12 cellular contexts compared by ENCODE assay signal in the genomic region with DNA sequence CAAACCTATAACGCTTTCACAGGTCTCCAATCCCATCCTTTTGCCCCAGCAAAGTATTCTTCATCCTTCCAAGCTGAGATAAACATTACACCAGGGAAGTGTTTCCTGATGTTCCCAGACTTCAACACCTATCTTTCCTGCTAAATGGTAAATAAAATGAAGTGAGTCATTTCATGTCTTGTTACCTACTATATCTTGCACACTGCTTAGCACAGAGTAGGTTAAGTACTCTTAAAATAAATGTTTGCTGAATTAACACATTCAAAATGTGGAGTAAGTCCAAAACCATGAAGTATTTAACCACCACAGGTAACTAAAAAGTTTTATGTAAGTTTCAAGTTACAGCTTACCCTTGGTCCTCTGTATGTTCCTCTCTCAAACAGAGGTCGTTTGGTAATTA. TPM values are rescaled to one million over a fixed set of nuclear protein-coding genes. Genes with fewer than 3 reads are reported as not detected.
DNase-seq lines count a peak whose midpoint lies in the region; ATAC-seq and TF ChIP-seq lines count a peak whose summit lies in the region.
"Had no signal": no experiment of that assay in that cellular context is flagged by ENCODE, and none has a peak within 500 bp of the region (broad histone marks: within the 10 kb centered on the region; RNA-seq: fewer than 3 reads in every experiment).

No MANE protein-coding gene starts in this region.

- DNase-seq in GM23338 (ENCODE audit: low spot score) (no peak), PC-3 (no peak), endodermal cell (no peak), psoas muscle (no peak)
- DNase-seq: activated CD4-positive, alpha-beta T cell treated with anti-CD3 and anti-CD28 coated beads, Interleukin-2, amount 50 U/mL, for 4 hours; body of pancreas; NCI-H146 had no signal

- no peak for ATAC-seq in GM23338
- peak; percentile 4; the same call in 1 of the 2 replicates for ATAC-seq in PC-3
- ATAC-seq in psoas muscle: no peak
- ATAC-seq in HG02973 (IDR thresholded peaks at IDR 0.05; ENCODE audit: unreplicated experiment): no peak
- no peak for ATAC-seq in GM18909 (IDR thresholded peaks at IDR 0.05; ENCODE audit: poor library complexity, unreplicated experiment)
- ATAC-seq in HG02870 (IDR thresholded peaks at IDR 0.05; ENCODE audit: unreplicated experiment): no peak
- ATAC-seq: body of pancreas, gastroesophageal sphincter had no signal

- H3K9me2 ChIP-seq in GM23338 (ENCODE audit: insufficient read depth) (no peaks in the 10 kb centered on the region), PC-3 (replicated peaks; ENCODE audit: low read length) (no peaks in the 10 kb centered on the region)

- H3K9me3 ChIP-seq in PC-3 (ENCODE audit: low read length): no peaks in the 10 kb centered on the region
- H3K9me3 ChIP-seq in endodermal cell (ENCODE audit: control insufficient read depth, low read length): no peaks in the 10 kb centered on the region
- no peaks in the 10 kb centered on the region for H3K9me3 ChIP-seq in psoas muscle
- H3K9me3 ChIP-seq: body of pancreas, gastroesophageal sphincter, suprapubic skin had no signal

- peaks cover 90% of the 10 kb centered on the region for H3K79me2 ChIP-seq in GM23338 (replicated peaks; ENCODE audit: insufficient read depth)
- peaks cover 98% of the 10 kb centered on the region for H3K79me2 ChIP-seq in PC-3 (ENCODE audit: low read length)

- no peaks in the 10 kb centered on the region; the same call in 1 of the 2 replicates for H3K36me3 ChIP-seq in GM23338 (ENCODE audit: insufficient read depth)
- peaks cover 21% of the 10 kb centered on the region for H3K36me3 ChIP-seq in PC-3 (ENCODE audit: low read depth, low read length)
- peaks cover 17% of the 10 kb centered on the region for H3K36me3 ChIP-seq in endodermal cell (ENCODE audit: control insufficient read depth, insufficient read depth, low read length)
- peaks cover 0 to 17% of the 10 kb centered on the region in 2 donors for H3K36me3 ChIP-seq in psoas muscle (ENCODE audit: insufficient read depth in 1 of 2, low read depth in 1 of 2)
- H3K36me3 ChIP-seq: suprapubic skin had no signal

- intact Hi-C loops in PC-3 (cut with micrococcal nuclease): no loop called here
- intact Hi-C loops in psoas muscle (cut with DNase I): no loop called here

- H3K27me3 ChIP-seq in GM23338 (ENCODE audit: insufficient read depth) (no peaks in the 10 kb centered on the region), PC-3 (ENCODE audit: low read length) (no peaks in the 10 kb centered on the region), endodermal cell (ENCODE audit: control insufficient read depth, insufficient read depth, low read length, poor library complexity, severe bottlenecking) (no peaks in the 10 kb centered on the region), psoas muscle (ENCODE audit: insufficient read depth in 3 of 3, low read length in 2 of 3) (no peaks in the 10 kb centered on the region)
- H3K27me3 ChIP-seq: body of pancreas, gastroesophageal sphincter, suprapubic skin had no signal

- H3K27ac ChIP-seq in GM23338 (ENCODE audit: low read depth) (no peak overlapping the region), PC-3 (ENCODE audit: low read length) (no peak overlapping the region), endodermal cell (ENCODE audit: low read depth, low read length) (no peak overlapping the region), psoas muscle (peak overlapping the region; percentile 66)
- H3K27ac ChIP-seq: suprapubic skin had no signal

- H3K9me3 Mint-ChIP-seq in GM23338 (no peaks in the 10 kb centered on the region), endodermal cell (no peaks in the 10 kb centered on the region)

- H3K4me3 Mint-ChIP-seq in GM23338 (no peak overlapping the region; the same call in 2 of the 3 replicates), endodermal cell (no peak overlapping the region)

- H2AFZ ChIP-seq in GM23338 (no peak overlapping the region), PC-3 (ENCODE audit: low read length) (no peak overlapping the region)

- H4K20me1 ChIP-seq in GM23338 (replicated peaks; ENCODE audit: insufficient read depth) (peaks cover 20% of the 10 kb centered on the region), PC-3 (ENCODE audit: low read length) (peaks cover 36% of the 10 kb centered on the region)

- TF ChIP-seq CTCF in GM23338 (conservative IDR thresholded peaks at IDR 0.05; ENCODE audit: low read depth in 2 of 2): no peak
- no peak for TF ChIP-seq CTCF in PC-3 (conservative IDR thresholded peaks at IDR 0.05; ENCODE audit: low read depth, low read length)
- no peak for TF ChIP-seq CTCF in endodermal cell (conservative IDR thresholded peaks at IDR 0.05)
- TF ChIP-seq CTCF in psoas muscle (IDR thresholded peaks at IDR 0.05): no peak

- H3F3A ChIP-seq in GM23338 (replicated peaks; ENCODE audit: low read depth) (no peaks in the 10 kb centered on the region), PC-3 (ENCODE audit: low read length, unreplicated experiment) (no peaks in the 10 kb centered on the region)

- peak overlapping the region; percentile 92 for H3K4me3 ChIP-seq in GM23338
- H3K4me3 ChIP-seq in PC-3 (ENCODE audit: low read length): peak overlapping the region; percentile 73
- peak overlapping the region; percentile 93 for H3K4me3 ChIP-seq in endodermal cell (ENCODE audit: low read length)
- H3K4me3 ChIP-seq in psoas muscle: peak overlapping the region; percentile 72
- H3K4me3 ChIP-seq: body of pancreas, suprapubic skin had no signal

- WGBS in endodermal cell (ENCODE audit: insufficient coverage in 1 of 2, insufficient read length in 1 of 2), 2 experiments: 76 to 80% methylated on average over 1 to 2 of the region's 2 CpGs
- 48 to 56% (median 52%) methylated on average over 2 of the region's 2 CpGs for WGBS in psoas muscle, 3 donors

- BruUV-seq in PC-3 (replicated peaks; lab: Mats Ljungman, UMichigan): no TSS peak

- no peak overlapping the region for H3K9ac ChIP-seq in PC-3 (ENCODE audit: low read length)
- H3K9ac ChIP-seq in endodermal cell (ENCODE audit: extremely low read depth, low read length, poor library complexity, severe bottlenecking): no peak overlapping the region

- CTCF ChIA-PET in PC-3 (lab: Charles Lee): no interaction called here

- POLR2A ChIA-PET in PC-3 (lab: Charles Lee; ENCODE audit: unreplicated experiment): no interaction called here

- H3K27ac Mint-ChIP-seq in GM23338 (peak overlapping the region; percentile 84), endodermal cell (peak overlapping the region; percentile 16)

- H3K4me2 ChIP-seq in GM23338 (peak overlapping the region; percentile 85), PC-3 (ENCODE audit: low read length) (peak overlapping the region; percentile 90)

- peaks cover 42% of the 10 kb centered on the region for H3K4me1 Mint-ChIP-seq in GM23338
- peaks cover 55% of the 10 kb centered on the region for H3K4me1 Mint-ChIP-seq in endodermal cell

- H3K4me1 ChIP-seq in GM23338 (ENCODE audit: insufficient read depth) (peaks cover 42% of the 10 kb centered on the region), PC-3 (ENCODE audit: insufficient read depth, low read length) (peaks cover 28% of the 10 kb centered on the region), endodermal cell (ENCODE audit: control insufficient read depth, insufficient read depth, low read length) (peaks cover 3% of the 10 kb centered on the region), psoas muscle (peaks cover 65% of the 10 kb centered on the region)

- H3K36me3 Mint-ChIP-seq in GM23338 (ENCODE audit: low read depth) (peaks cover 24% of the 10 kb centered on the region), endodermal cell (ENCODE audit: low read depth) (peaks cover 10% of the 10 kb centered on the region)

- H3K27me3 Mint-ChIP-seq in GM23338 (ENCODE audit: insufficient read depth, low read depth, poor library complexity) (no peaks in the 10 kb centered on the region), endodermal cell (ENCODE audit: insufficient read depth) (no peaks in the 10 kb centered on the region)

TF ChIP-seq in GM23338, 12 proteins besides CTCF, POLR2A, EP300 and RAD21 (continues in another document):
- no peak for TF ChIP-seq CREB1 (CRISPR knock-in tag; IDR thresholded peaks at IDR 0.05; ENCODE audit: low read depth)
- TF ChIP-seq STAT1 (IDR thresholded peaks at IDR 0.05; ENCODE audit: unreplicated experiment): no peak
- no peak for TF ChIP-seq NANOG (IDR thresholded peaks at IDR 0.05; ENCODE audit: borderline replicate concordance)
- no peak for TF ChIP-seq POLR2AphosphoS5 (IDR thresholded peaks at IDR 0.05; ENCODE audit: low read depth)
- no peak for TF ChIP-seq ETS1 (IDR thresholded peaks at IDR 0.05)
- TF ChIP-seq EZH2phosphoT487 (IDR thresholded peaks at IDR 0.05; ENCODE audit: unreplicated experiment): no peak
- TF ChIP-seq ZNF331 (CRISPR knock-in tag; IDR thresholded peaks at IDR 0.05; ENCODE audit: low read depth): no peak

RNA-seq across cellular contexts. Expression of gene RBM26, which starts 3.4 kb away (rescaled TPM):
- total RNA-seq in GM23338 (2014; rRNA removed; shearing (Covaris generic)): 61.4 and 69.3 TPM in 2 replicates
- 36.3 and 46.0 TPM in 2 replicates for polyA plus RNA-seq in GM23338 (2016; fragmentation: Nextera tagmentation; extraction: Ambion mirVana)
- total RNA-seq in PC-3 (2014; rRNA removed): 15.8 and 16.1 TPM in 2 replicates
- total RNA-seq in endodermal cell: 10 to 100 TPM; 65.0 to 81.7 TPM
- 61.2 TPM for polyA plus RNA-seq in endodermal cell (2013, experiment 1 of 2)
- 59.5 TPM for polyA plus RNA-seq in endodermal cell (2013, experiment 2 of 2)
- 10 to 100 TPM; 21.4 to 36.5 (median 25.6) TPM for total RNA-seq in psoas muscle
- 10 to 100 TPM in 2 of 3 donors, 1 to 10 TPM in 1; 9.6 to 23.7 (median 17.0) TPM for polyA plus RNA-seq in psoas muscle
